24 cellular contexts compared by ENCODE assay signal in the genomic region with DNA sequence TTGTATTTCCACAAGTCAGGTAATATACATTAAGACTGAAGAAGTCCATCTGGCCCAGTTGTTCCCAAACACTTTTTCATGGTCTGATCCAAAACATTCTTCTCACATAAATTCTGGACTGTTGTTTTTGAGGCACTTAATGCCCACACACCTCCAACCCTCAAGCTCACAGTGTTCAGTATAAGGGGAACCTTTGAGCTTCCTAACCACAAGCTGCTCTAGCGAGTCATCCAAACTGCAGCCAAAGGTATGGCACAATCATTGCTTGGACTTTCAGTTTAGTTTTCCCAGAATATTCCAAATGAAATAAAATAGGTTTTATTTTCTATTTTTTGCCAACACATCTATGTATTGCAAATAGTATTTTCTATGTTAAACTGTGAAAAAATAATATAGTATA.
DNase-seq lines count a peak whose midpoint lies in the region; ATAC-seq, FAIRE-seq and TF ChIP-seq lines count a peak whose summit lies in the region.
"Had no signal": no experiment of that assay in that cellular context is flagged by ENCODE, and none has a peak within 500 bp of the region (broad histone marks: within the 10 kb centered on the region; RNA-seq: fewer than 3 reads in every experiment).

No MANE protein-coding gene starts in this region.

- peak; percentile 24 for DNase-seq in MCF 10A (ENCODE audit: unreplicated experiment)
- DNase-seq in breast epithelium (ENCODE audit: low spot score in 2 of 2): no peak
- DNase-seq in astrocyte (ENCODE audit: low read depth): peak; percentile 33
- DNase-seq in fibroblast of pulmonary artery (ENCODE audit: low read depth): peak; percentile 39
- no peak for DNase-seq in tibial artery
- DNase-seq in heart right ventricle: no peak
- no peak for DNase-seq in HEK293T (ENCODE audit: extremely low spot score)
- DNase-seq in stimulated activated naive CD4-positive, alpha-beta T cell (lab: John Stamatoyannopoulos, UW): no peak
- DNase-seq: 8988T; activated CD4-positive, alpha-beta memory T cell treated with anti-CD3 and anti-CD28 coated beads for 36 hours; activated naive CD4-positive, alpha-beta T cell; KBM-7; NCI-H526; SIG-M5; stimulated activated CD4-positive, alpha-beta T cell treated with anti-CD3 and anti-CD28 coated beads, Interleukin-4, amount 100 ng/mL, for 4 hours; upper lobe of right lung; WERI-Rb-1 had no signal

- no peaks in the 10 kb centered on the region for H3K79me2 ChIP-seq in astrocyte (ENCODE audit: insufficient read depth, low read length)

- no peak for TF ChIP-seq POLR2A in breast epithelium (IDR thresholded peaks at IDR 0.05)

- H3K36me3 Mint-ChIP-seq in MCF 10A (ENCODE audit: insufficient read depth, unreplicated experiment) (no peaks in the 10 kb centered on the region), astrocyte (ENCODE audit: low read depth, unreplicated experiment) (no peaks in the 10 kb centered on the region)
- H3K36me3 Mint-ChIP-seq: activated CD4-positive, alpha-beta memory T cell treated with anti-CD3 and anti-CD28 coated beads for 36 hours had no signal

- TF ChIP-seq CTCF in MCF 10A (IDR thresholded peaks at IDR 0.05; ENCODE audit: unreplicated experiment) (no peak), breast epithelium (IDR thresholded peaks at IDR 0.05) (no peak), astrocyte (IDR thresholded peaks at IDR 0.05; ENCODE audit: insufficient read depth, low read depth, low read length) (no peak), fibroblast of pulmonary artery (IDR thresholded peaks at IDR 0.05; ENCODE audit: low read length, missing control alignments) (no peak), tibial artery (IDR thresholded peaks at IDR 0.05) (no peak), heart right ventricle (IDR thresholded peaks at IDR 0.05) (no peak)

- no peak overlapping the region for H2AFZ ChIP-seq in astrocyte (ENCODE audit: low read depth, low read length)

- H3K27ac Mint-ChIP-seq in MCF 10A (ENCODE audit: low read depth, unreplicated experiment): no peak overlapping the region
- no peak overlapping the region for H3K27ac Mint-ChIP-seq in astrocyte (ENCODE audit: unreplicated experiment)
- H3K27ac Mint-ChIP-seq: activated CD4-positive, alpha-beta memory T cell treated with anti-CD3 and anti-CD28 coated beads for 36 hours; T-helper 1 cell treated with Interleukin-12 subunit alpha and Interleukin-12 subunit beta and Interleukin-4 antibody, amounts not matched to agents 30 μg/mL and 1 μg/mL, for 36 hours had no signal

- H3K27ac ChIP-seq in breast epithelium: no peak overlapping the region
- no peak overlapping the region for H3K27ac ChIP-seq in astrocyte (ENCODE audit: low read depth, low read length)
- H3K27ac ChIP-seq in tibial artery: no peak overlapping the region
- no peak overlapping the region for H3K27ac ChIP-seq in heart right ventricle
- H3K27ac ChIP-seq: BLaER1, HL-60, upper lobe of right lung, WERI-Rb-1 had no signal

- BruUV-seq in MCF 10A (replicated peaks; lab: Mats Ljungman, UMichigan): no TSS peak

- no peak for ATAC-seq in heart right ventricle
- ATAC-seq: upper lobe of right lung had no signal

- 90 to 97% methylated on average over 1 of the region's 1 CpG for WGBS in heart right ventricle, 2 donors

- H3K9me3 Mint-ChIP-seq in MCF 10A (ENCODE audit: unreplicated experiment) (no peaks in the 10 kb centered on the region), astrocyte (ENCODE audit: unreplicated experiment) (no peaks in the 10 kb centered on the region)
- H3K9me3 Mint-ChIP-seq: activated CD4-positive, alpha-beta memory T cell treated with anti-CD3 and anti-CD28 coated beads for 36 hours; T-helper 1 cell treated with Interleukin-12 subunit alpha and Interleukin-12 subunit beta and Interleukin-4 antibody, amounts not matched to agents 30 μg/mL and 1 μg/mL, for 36 hours had no signal

- POLR2A ChIA-PET in MCF 10A (lab: Yijun Ruan, JAX) (no interaction called here), HEK293T (lab: Yijun Ruan, JAX) (no interaction called here)

- H3K4me1 ChIP-seq in breast epithelium (no peaks in the 10 kb centered on the region), astrocyte (ENCODE audit: insufficient read depth, low read length) (no peaks in the 10 kb centered on the region), tibial artery (no peaks in the 10 kb centered on the region), heart right ventricle (no peaks in the 10 kb centered on the region)
- H3K4me1 ChIP-seq: BLaER1, HAP-1, upper lobe of right lung had no signal

- H3K4me1 Mint-ChIP-seq in MCF 10A (ENCODE audit: insufficient read depth, unreplicated experiment): no peaks in the 10 kb centered on the region
- peaks cover 11% of the 10 kb centered on the region for H3K4me1 Mint-ChIP-seq in astrocyte (ENCODE audit: low read depth, unreplicated experiment)

- H3K4me2 ChIP-seq in astrocyte (ENCODE audit: low read length): no peak overlapping the region
- H3K4me2 ChIP-seq: BLaER1 had no signal

- CTCF ChIA-PET in MCF 10A (lab: Yijun Ruan, JAX) (no interaction called here), HEK293T (lab: Yijun Ruan, JAX) (no interaction called here)

- H3K9ac ChIP-seq in astrocyte (ENCODE audit: low read length): no peak overlapping the region
- H3K9ac ChIP-seq: BLaER1 had no signal

- no peaks in the 10 kb centered on the region for H3K36me3 ChIP-seq in breast epithelium
- no peaks in the 10 kb centered on the region for H3K36me3 ChIP-seq in astrocyte (ENCODE audit: insufficient read depth, low read length)
- no peaks in the 10 kb centered on the region for H3K36me3 ChIP-seq in tibial artery
- H3K36me3 ChIP-seq in heart right ventricle: no peaks in the 10 kb centered on the region
- H3K36me3 ChIP-seq: BLaER1, HAP-1, upper lobe of right lung, WERI-Rb-1 had no signal

- no peaks in the 10 kb centered on the region for H4K20me1 ChIP-seq in astrocyte (ENCODE audit: insufficient read depth, low read length)
- H4K20me1 ChIP-seq: BLaER1 had no signal

- FAIRE-seq in astrocyte (lab: Jason Lieb, UNC): no peak
- FAIRE-seq: colon, endometrium, G401.6 had no signal

- no peak overlapping the region for H3K4me3 ChIP-seq in breast epithelium
- no peak overlapping the region for H3K4me3 ChIP-seq in astrocyte (ENCODE audit: insufficient read depth, low read depth, low read length)
- H3K4me3 ChIP-seq in fibroblast of pulmonary artery (replicated peaks; ENCODE audit: low read depth, low read length): no peak overlapping the region
- no peak overlapping the region for H3K4me3 ChIP-seq in tibial artery
- no peak overlapping the region for H3K4me3 ChIP-seq in heart right ventricle
- H3K4me3 ChIP-seq: BLaER1, HAP-1, upper lobe of right lung had no signal

- H3K9me3 ChIP-seq in breast epithelium (no peaks in the 10 kb centered on the region), astrocyte (ENCODE audit: insufficient read depth, low read depth, low read length) (no peaks in the 10 kb centered on the region), tibial artery (no peaks in the 10 kb centered on the region), heart right ventricle (no peaks in the 10 kb centered on the region)
- H3K9me3 ChIP-seq: BLaER1, HAP-1, upper lobe of right lung had no signal

- H3K27me3 Mint-ChIP-seq in MCF 10A (ENCODE audit: insufficient read depth, unreplicated experiment): peaks cover 61% of the 10 kb centered on the region
- H3K27me3 Mint-ChIP-seq in astrocyte (ENCODE audit: low read depth, unreplicated experiment): no peaks in the 10 kb centered on the region
- H3K27me3 Mint-ChIP-seq: activated CD4-positive, alpha-beta memory T cell treated with anti-CD3 and anti-CD28 coated beads for 36 hours had no signal

- intact Hi-C loops in MCF 10A (cut with micrococcal nuclease): no loop called here
- intact Hi-C loops in breast epithelium (cut with DNase I; ENCODE audit: low total_unique reads): no loop called here
- intact Hi-C loops in tibial artery (cut with DNase I; ENCODE audit: low total_unique reads): no loop called here
- intact Hi-C loops in heart right ventricle (cut with DNase I): no loop called here

- H3K27me3 ChIP-seq in breast epithelium (no peaks in the 10 kb centered on the region), astrocyte (ENCODE audit: insufficient read depth, low read length) (no peaks in the 10 kb centered on the region), tibial artery (no peaks in the 10 kb centered on the region), heart right ventricle (no peaks in the 10 kb centered on the region)
- H3K27me3 ChIP-seq: BLaER1, upper lobe of right lung had no signal

- H3K4me3 Mint-ChIP-seq in MCF 10A (ENCODE audit: unreplicated experiment): no peak overlapping the region
- H3K4me3 Mint-ChIP-seq in astrocyte (ENCODE audit: unreplicated experiment): no peak overlapping the region
- H3K4me3 Mint-ChIP-seq: activated CD4-positive, alpha-beta memory T cell treated with anti-CD3 and anti-CD28 coated beads for 36 hours; T-helper 1 cell treated with Interleukin-12 subunit alpha and Interleukin-12 subunit beta and Interleukin-4 antibody, amounts not matched to agents 30 μg/mL and 1 μg/mL, for 36 hours had no signal

TF ChIP-seq in HEK293T, 16 proteins besides CTCF, POLR2A, EP300 and RAD21:
- TF ChIP-seq ARNT (IDR thresholded peaks at IDR 0.05): no peak
- no peak for TF ChIP-seq TARDBP (IDR thresholded peaks at IDR 0.05)
- TF ChIP-seq NFRKB (IDR thresholded peaks at IDR 0.05): no peak

Comparison
In these comparisons a context has a peak if more than half of its experiments do, and no peak if none do; other contexts are left out.
1. DNase-seq: peak in MCF 10A (single experiment), astrocyte (single experiment) and fibroblast of pulmonary artery (single experiment); none in breast epithelium (0 of 2), tibial artery (0 of 2), heart right ventricle (0 of 2), HEK293T (single experiment) and stimulated activated naive CD4-positive, alpha-beta T cell (0 of 6).